Comparison of ENCODE assay signal across 26 cellular contexts in the genomic region with DNA sequence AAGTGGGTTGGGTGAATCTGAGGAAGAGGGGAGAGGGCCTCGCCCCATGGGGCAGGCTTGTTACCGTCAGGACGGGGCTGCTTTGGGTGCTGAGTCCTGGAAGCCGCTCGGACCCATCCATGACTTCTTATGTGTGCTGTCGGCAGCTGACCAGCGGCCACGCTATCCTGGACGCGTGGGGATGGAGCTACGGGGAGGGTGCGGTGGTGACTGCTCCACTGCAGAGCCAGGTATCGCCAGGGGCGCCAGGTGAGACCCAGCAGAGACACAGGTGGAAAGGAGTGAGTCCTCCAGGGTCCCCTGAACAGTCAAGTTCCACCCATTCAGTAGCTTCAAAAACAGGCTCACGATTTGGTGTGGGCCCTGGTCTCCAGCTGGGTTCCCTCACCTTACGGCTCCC.
"Had no signal": no experiment of that assay in that cellular context is flagged by ENCODE, and none has a peak within 500 bp of the region (broad histone marks: within the 10 kb centered on the region; RNA-seq: fewer than 3 reads in every experiment).

No MANE protein-coding gene starts in this region.

- H3K4me1 ChIP-seq: colonic mucosa, left lung had no signal

- H3K4me3 Mint-ChIP-seq: dendritic cell treated with granulocyte-macrophage colony-stimulating factor and Interleukin-4, amounts not matched to agents 40 ng/mL and 50 ng/mL, for 4 days; effector memory CD8-positive, alpha-beta T cell; endodermal cell; mesothelial cell of epicardium had no signal

- H3K27me3 ChIP-seq: colonic mucosa, gastrocnemius medialis, heart right ventricle had no signal

- H3K4me3 ChIP-seq: colonic mucosa, esophagus squamous epithelium, gastrocnemius medialis, heart right ventricle, left lung, lower lobe of right lung, mucosa of descending colon had no signal

- H3K9me3 ChIP-seq: colonic mucosa, esophagus squamous epithelium, gastrocnemius medialis, heart right ventricle, left lung, lower lobe of right lung, mucosa of descending colon had no signal

- H3K9me3 Mint-ChIP-seq: dendritic cell treated with granulocyte-macrophage colony-stimulating factor and Interleukin-4, amounts not matched to agents 40 ng/mL and 50 ng/mL, for 4 days; effector memory CD8-positive, alpha-beta T cell; endodermal cell; mesothelial cell of epicardium had no signal

- H3K27ac Mint-ChIP-seq: dendritic cell treated with granulocyte-macrophage colony-stimulating factor and Interleukin-4, amounts not matched to agents 40 ng/mL and 50 ng/mL, for 4 days; effector memory CD8-positive, alpha-beta T cell; endodermal cell; mesothelial cell of epicardium had no signal

- H3K4me1 Mint-ChIP-seq: endodermal cell had no signal

- H3K36me3 ChIP-seq: colonic mucosa, esophagus squamous epithelium, gastrocnemius medialis, heart right ventricle, left lung, lower lobe of right lung had no signal

- DNase-seq: colonic mucosa; cortex of kidney; effector CD8-positive, alpha-beta T cell; effector memory CD8-positive, alpha-beta T cell; endodermal cell; erythroblast; esophagus squamous epithelium; foreskin fibroblast; foreskin melanocyte; gastrocnemius medialis; glutamatergic neuron; head of caudate nucleus; heart right ventricle; hippocampal formation; left cardiac atrium; left ventricle myocardium superior; lower lobe of right lung; mesenchymal stem cell; mucosa of descending colon had no signal

- FAIRE-seq: endometrium, islet of Langerhans, keratinocyte had no signal

- H3K27ac ChIP-seq: colonic mucosa, epithelial cell of prostate, esophagus squamous epithelium, gastrocnemius medialis, heart right ventricle, left lung, lower lobe of right lung had no signal

- H3K36me3 Mint-ChIP-seq: mesothelial cell of epicardium had no signal
